ENCODE assay signal across 11 cellular contexts in the genomic region with DNA sequence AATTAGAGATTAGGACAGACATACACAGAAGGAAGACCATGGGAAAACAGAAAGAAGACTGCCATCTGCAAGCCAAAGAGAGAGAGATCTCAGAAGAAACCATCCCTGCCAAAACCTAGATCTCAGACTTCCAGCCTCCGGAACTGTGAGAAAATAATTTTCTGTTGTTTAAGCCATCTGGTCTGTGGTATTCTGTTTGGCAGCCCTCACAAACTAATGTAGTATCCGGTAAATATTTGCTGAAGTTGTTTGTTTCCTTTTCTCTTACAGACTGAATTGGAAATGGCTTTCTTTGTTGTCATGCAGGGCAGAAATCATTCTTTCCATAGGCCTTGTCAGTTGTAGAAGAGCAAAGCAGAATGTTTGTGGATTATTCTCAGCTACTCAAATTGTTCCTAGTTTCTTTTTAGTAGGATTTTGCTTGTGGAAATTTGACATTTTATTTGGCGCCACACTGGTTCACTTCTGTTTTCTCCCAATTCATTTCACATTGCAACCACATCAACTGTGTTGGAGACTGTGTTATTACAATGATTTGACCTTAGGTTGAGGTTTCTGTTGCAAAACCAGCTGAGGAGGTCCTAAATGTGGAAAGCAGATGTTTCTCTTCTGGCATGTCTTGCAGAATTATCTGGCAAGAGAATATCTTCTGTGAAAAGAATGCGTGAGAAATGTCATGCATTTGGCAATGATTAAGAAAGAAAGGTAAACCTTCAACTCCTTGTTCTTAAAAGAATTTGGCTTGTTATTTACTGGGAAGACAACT. TPM values are rescaled to one million over a fixed set of nuclear protein-coding genes. Genes with fewer than 3 reads are reported as not detected.
A peak's percentile ranks its signal among the peaks of the same experiment; 100 is the strongest.
DNase-seq lines count a peak whose midpoint lies in the region; ATAC-seq and TF ChIP-seq lines count a peak whose summit lies in the region.
"Had no signal": no experiment of that assay in that cellular context is flagged by ENCODE, and none has a peak within 500 bp of the region (broad histone marks: within the 10 kb centered on the region; RNA-seq: fewer than 3 reads in every experiment).

No MANE protein-coding gene starts in this region.

- peaks cover 7 to 25% of the 10 kb centered on the region in 2 donors for H3K36me3 Mint-ChIP-seq in activated T-cell treated with anti-CD3 and anti-CD28 coated beads, Interleukin-2, amount 50 U/mL, for 72 hours (ENCODE audit: insufficient read depth in 2 of 2)
- H3K36me3 Mint-ChIP-seq in naive thymus-derived CD8-positive, alpha-beta T cell: peaks cover 0 to 53% (median 14%) of the 10 kb centered on the region in 3 donors
- peaks cover 9 to 49% (median 30%) of the 10 kb centered on the region in 5 donors for H3K36me3 Mint-ChIP-seq in naive thymus-derived CD4-positive, alpha-beta T cell

- ATAC-seq in activated T-cell treated with anti-CD3 and anti-CD28 coated beads, Interleukin-2, amount 50 U/mL, for 72 hours (replicated peaks in 1 of 2): no peak
- ATAC-seq in aorta (ENCODE audit: low FRiP score): peak; percentile 46
- ATAC-seq in naive thymus-derived CD8-positive, alpha-beta T cell: no peak
- ATAC-seq in naive thymus-derived CD4-positive, alpha-beta T cell: no peak
- ATAC-seq: activated CD4-positive, alpha-beta T cell treated with anti-CD3 and anti-CD28 coated beads for 36 hours had no signal

- CTCF ChIA-PET in naive thymus-derived CD4-positive, alpha-beta T cell (lab: Charles Lee): interaction anchor here (0.6 to 8.9 kb wide), 4 partner anchors 8 to 91 kb away, joined by 3 to 250 read pairs (median 4); no protein-coding TSS in a partner anchor

- H3K27ac ChIP-seq in breast epithelium: peak overlapping the region; percentile 74 to 76
- H3K27ac ChIP-seq in aorta (ENCODE audit: low read depth in 1 of 2, low read length in 2 of 2): no peak overlapping the region
- no peak overlapping the region for H3K27ac ChIP-seq in naive thymus-derived CD4-positive, alpha-beta T cell (ENCODE audit: low read depth, low read length)

- intact Hi-C loops in breast epithelium (cut with DNase I; ENCODE audit: low total_unique reads) (no loop called here), aorta (cut with DNase I) (no loop called here), posterior vena cava (cut with DNase I) (no loop called here)
- intact Hi-C loops in naive thymus-derived CD4-positive, alpha-beta T cell (cut with micrococcal nuclease): no loop called here

- H3K27me3 ChIP-seq in breast epithelium (no peaks in the 10 kb centered on the region), aorta (ENCODE audit: control insufficient read depth in 1 of 2, insufficient read depth in 2 of 2, low read length in 1 of 2) (no peaks in the 10 kb centered on the region)
- H3K27me3 ChIP-seq in naive thymus-derived CD4-positive, alpha-beta T cell (ENCODE audit: control insufficient read depth in 2 of 2, insufficient read depth in 2 of 2, low read length in 2 of 2): no peaks in the 10 kb centered on the region

- H3K4me3 ChIP-seq in breast epithelium (peak overlapping the region in 2 of 3 donors; percentile 9 to 47), aorta (ENCODE audit: low read length in 2 of 2) (no peak overlapping the region)
- no peak overlapping the region for H3K4me3 ChIP-seq in naive thymus-derived CD4-positive, alpha-beta T cell (ENCODE audit: low read length)

- no peaks in the 10 kb centered on the region for H3K27me3 Mint-ChIP-seq in activated T-cell treated with anti-CD3 and anti-CD28 coated beads, Interleukin-2, amount 50 U/mL, for 72 hours (ENCODE audit: low read depth)
- no peaks in the 10 kb centered on the region for H3K27me3 Mint-ChIP-seq in naive thymus-derived CD8-positive, alpha-beta T cell
- H3K27me3 Mint-ChIP-seq in naive thymus-derived CD4-positive, alpha-beta T cell: no peaks in the 10 kb centered on the region
- H3K27me3 Mint-ChIP-seq: activated CD4-positive, alpha-beta T cell treated with anti-CD3 and anti-CD28 coated beads for 36 hours had no signal

- WGBS in aorta, 2 donors: 77 to 78% methylated on average over 4 of the region's 4 CpGs

- H3K9me3 ChIP-seq in breast epithelium (no peaks in the 10 kb centered on the region), aorta (ENCODE audit: control insufficient read depth, low read length) (no peaks in the 10 kb centered on the region)
- no peaks in the 10 kb centered on the region for H3K9me3 ChIP-seq in naive thymus-derived CD4-positive, alpha-beta T cell (ENCODE audit: control insufficient read depth in 2 of 3, low read length in 3 of 3)

- peaks cover 0 to 2% of the 10 kb centered on the region in 2 donors for H3K9me3 Mint-ChIP-seq in activated T-cell treated with anti-CD3 and anti-CD28 coated beads, Interleukin-2, amount 50 U/mL, for 72 hours
- no peaks in the 10 kb centered on the region for H3K9me3 Mint-ChIP-seq in naive thymus-derived CD8-positive, alpha-beta T cell
- H3K9me3 Mint-ChIP-seq in naive thymus-derived CD4-positive, alpha-beta T cell: no peaks in the 10 kb centered on the region

- H3K4me1 ChIP-seq in breast epithelium (peaks cover 0 to 4% of the 10 kb centered on the region in 2 donors), aorta (ENCODE audit: control insufficient read depth in 1 of 2, insufficient read depth in 2 of 2, low read length in 2 of 2) (no peaks in the 10 kb centered on the region)
- no peaks in the 10 kb centered on the region for H3K4me1 ChIP-seq in naive thymus-derived CD4-positive, alpha-beta T cell (ENCODE audit: control insufficient read depth in 2 of 2, insufficient read depth in 2 of 2, low read length in 2 of 2)

- no peak for DNase-seq in activated T-cell treated with anti-CD3 and anti-CD28 coated beads, Interleukin-2, amount 50 U/mL, for 72 hours
- DNase-seq in activated T-cell treated with anti-CD3 and anti-CD28 coated beads, Interleukin-2, amount 50 U/mL, for 1 hour: no peak
- DNase-seq in breast epithelium (ENCODE audit: low spot score in 2 of 2): no peak
- DNase-seq in medulla oblongata (ENCODE audit: extremely low spot score): peak; percentile 34
- no peak for DNase-seq in aorta
- DNase-seq in naive thymus-derived CD8-positive, alpha-beta T cell: no peak
- DNase-seq in naive thymus-derived CD4-positive, alpha-beta T cell: no peak
- no peak for DNase-seq in posterior vena cava (ENCODE audit: low spot score)
- DNase-seq: activated CD4-positive, alpha-beta T cell treated with anti-CD3 and anti-CD28 coated beads for 36 hours; stimulated activated CD4-positive, alpha-beta T cell treated with anti-CD3 and anti-CD28 coated beads, Interleukin-12 subunit alpha, Interleukin-12 subunit beta, amount 100 ng/mL, for 4 hours had no signal

- no peak for TF ChIP-seq POLR2A in breast epithelium (IDR thresholded peaks at IDR 0.05)

- POLR2A ChIA-PET in naive thymus-derived CD8-positive, alpha-beta T cell (lab: Charles Lee): no interaction called here
- POLR2A ChIA-PET in naive thymus-derived CD4-positive, alpha-beta T cell (lab: Charles Lee): interaction anchor here (0.8 kb wide), 1 partner anchor 102 kb away, joined by 4 read pairs; no protein-coding TSS in a partner anchor

- no peaks in the 10 kb centered on the region for H3K4me1 Mint-ChIP-seq in activated T-cell treated with anti-CD3 and anti-CD28 coated beads, Interleukin-2, amount 50 U/mL, for 72 hours (ENCODE audit: low read depth)
- H3K4me1 Mint-ChIP-seq in naive thymus-derived CD8-positive, alpha-beta T cell: peaks cover 0 to 4% (median 1%) of the 10 kb centered on the region in 4 donors
- peaks cover 0 to 8% (median 0%) of the 10 kb centered on the region in 7 donors for H3K4me1 Mint-ChIP-seq in naive thymus-derived CD4-positive, alpha-beta T cell

- H3K4me3 Mint-ChIP-seq in activated T-cell treated with anti-CD3 and anti-CD28 coated beads, Interleukin-2, amount 50 U/mL, for 72 hours: no peak overlapping the region
- H3K4me3 Mint-ChIP-seq in naive thymus-derived CD8-positive, alpha-beta T cell: no peak overlapping the region
- H3K4me3 Mint-ChIP-seq in naive thymus-derived CD4-positive, alpha-beta T cell: no peak overlapping the region
- H3K4me3 Mint-ChIP-seq: activated CD4-positive, alpha-beta T cell treated with anti-CD3 and anti-CD28 coated beads for 36 hours; CD14-positive monocyte had no signal

- TF ChIP-seq CTCF in breast epithelium (IDR thresholded peaks at IDR 0.05): no peak

- no peaks in the 10 kb centered on the region for H3K36me3 ChIP-seq in breast epithelium
- H3K36me3 ChIP-seq in aorta (ENCODE audit: control insufficient read depth in 1 of 2, insufficient read depth in 2 of 2, low read length in 1 of 2): no peaks in the 10 kb centered on the region
- peaks cover 0 to 21% (median 0%) of the 10 kb centered on the region in 3 experiments for H3K36me3 ChIP-seq in naive thymus-derived CD4-positive, alpha-beta T cell (ENCODE audit: control insufficient read depth in 2 of 3, insufficient read depth in 3 of 3, low read length in 3 of 3)

- H3K27ac Mint-ChIP-seq in activated T-cell treated with anti-CD3 and anti-CD28 coated beads, Interleukin-2, amount 50 U/mL, for 72 hours: peak overlapping the region; percentile 9
- H3K27ac Mint-ChIP-seq in naive thymus-derived CD8-positive, alpha-beta T cell: peak overlapping the region in 1 of 10 donors; percentile 1
- H3K27ac Mint-ChIP-seq in naive thymus-derived CD4-positive, alpha-beta T cell: no peak overlapping the region
- H3K27ac Mint-ChIP-seq: activated CD4-positive, alpha-beta T cell treated with anti-CD3 and anti-CD28 coated beads for 36 hours; CD14-positive monocyte had no signal

RNA-seq across cellular contexts. Expression of a gene that starts 25.9 kb away (rescaled TPM):
- total RNA-seq in activated T-cell treated with anti-CD3 and anti-CD28 coated beads, Interleukin-2, amount 50 U/mL, for 72 hours: 10 to 100 TPM; 60.7 to 76.9 TPM
- total RNA-seq in breast epithelium: 1,000 to 10,000 TPM in 2 of 3 donors, 10 to 100 TPM in 1; 87.9 to 1,054 (median 1,036) TPM
- total RNA-seq in aorta: 1,000 to 10,000 TPM; 3,684 to 9,611 TPM
- 1,000 to 10,000 TPM; 3,163 to 4,826 TPM for polyA plus RNA-seq in aorta
- total RNA-seq in naive thymus-derived CD8-positive, alpha-beta T cell: 1 to 10 TPM; 1.4 to 1.8 TPM
- 1 to 10 TPM in 1 of 3 donors, under 1 TPM in 1, not detected in 1; 0.34 to 9.7 TPM for polyA plus RNA-seq in naive thymus-derived CD8-positive, alpha-beta T cell
- 10 to 100 TPM in 1 of 5 experiments, 1 to 10 TPM in 3, under 1 TPM in 1; 0.56 to 12.0 (median 1.3) TPM for total RNA-seq in naive thymus-derived CD4-positive, alpha-beta T cell
- 1 to 10 TPM in 1 of 2 donors, under 1 TPM in 1; 0.92 to 2.2 TPM for polyA plus RNA-seq in naive thymus-derived CD4-positive, alpha-beta T cell
- 1,000 to 10,000 TPM; 4,350 to 6,560 TPM for total RNA-seq in posterior vena cava

RNA-seq across cellular contexts. Expression of a gene that starts 46.6 kb away (rescaled TPM):
- 10 to 100 TPM; 28.2 to 39.9 TPM for total RNA-seq in activated T-cell treated with anti-CD3 and anti-CD28 coated beads, Interleukin-2, amount 50 U/mL, for 72 hours
- total RNA-seq in breast epithelium: 10 to 100 TPM; 17.1 to 21.0 (median 17.9) TPM
- total RNA-seq in aorta: 10 to 100 TPM in 1 of 2 donors, 1 to 10 TPM in 1; 3.5 to 12.0 TPM
- 1 to 10 TPM in 1 of 2 donors, under 1 TPM in 1; 0.63 to 2.3 TPM for polyA plus RNA-seq in aorta
- total RNA-seq in naive thymus-derived CD8-positive, alpha-beta T cell: 10 to 100 TPM; 23.3 to 23.9 TPM
- polyA plus RNA-seq in naive thymus-derived CD8-positive, alpha-beta T cell: 1 to 10 TPM; 5.5 to 7.0 (median 6.3) TPM
- total RNA-seq in naive thymus-derived CD4-positive, alpha-beta T cell: 10 to 100 TPM; 29.5 to 57.7 (median 38.9) TPM
- 10 to 100 TPM; 12.5 to 13.0 TPM for polyA plus RNA-seq in naive thymus-derived CD4-positive, alpha-beta T cell
- 1 to 10 TPM; 4.4 to 6.0 TPM for total RNA-seq in posterior vena cava

Comparison
In these comparisons a context has a peak if more than half of its experiments do, and no peak if none do; other contexts are left out.
1. H3K27ac ChIP-seq: peak in breast epithelium (2 of 2); none in aorta (0 of 2) and naive thymus-derived CD4-positive, alpha-beta T cell (single experiment).
2. H3K4me3 ChIP-seq: peak in breast epithelium (2 of 3); none in aorta (0 of 2) and naive thymus-derived CD4-positive, alpha-beta T cell (single experiment).
3. RNA of a gene that starts 25.9 kb away (total RNA-seq): 3,684 to 9,611 TPM in aorta, 4,350 to 6,560 TPM in posterior vena cava, 87.9 to 1,054 TPM in breast epithelium and 60.7 to 76.9 TPM in activated T-cell treated with anti-CD3 and anti-CD28 coated beads, Interleukin-2, amount 50 U/mL, for 72 hours; 1.4 to 1.8 TPM in naive thymus-derived CD8-positive, alpha-beta T cell and 0.56 to 12.0 TPM in naive thymus-derived CD4-positive, alpha-beta T cell; every median in the first group is over 4 times any median in the second.